In the genomic region with DNA sequence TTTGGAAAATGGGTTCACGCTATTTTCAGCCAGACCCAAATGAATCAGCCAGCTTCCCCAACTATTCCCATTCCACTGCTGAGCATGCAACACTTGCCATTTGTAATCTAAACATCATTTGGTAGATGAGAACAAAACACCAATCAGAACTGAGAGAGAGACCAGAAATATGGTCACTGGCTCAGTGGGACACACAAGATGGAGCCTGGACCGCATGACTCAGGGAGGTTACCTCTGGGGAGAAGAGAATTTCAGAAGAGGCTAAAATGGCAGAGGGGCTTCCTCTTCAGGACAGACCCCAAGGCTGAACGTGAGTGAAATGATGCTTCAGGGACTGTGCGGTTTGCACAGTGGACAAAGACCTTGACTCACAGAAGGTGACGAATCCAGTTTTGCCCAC, we compare ENCODE assay signal across 10 cellular contexts.
"Had no signal": no experiment of that assay in that cellular context is flagged by ENCODE, and none has a peak within 500 bp of the region (broad histone marks: within the 10 kb centered on the region; RNA-seq: fewer than 3 reads in every experiment).

No MANE protein-coding gene starts in this region.

- H3K9me3 ChIP-seq: HAP-1 had no signal

- DNase-seq: GM23248, GOT3, H7, HFFc6, KG1 had no signal

- ATAC-seq: HCT116, HepG2 had no signal

- H3K27ac Mint-ChIP-seq: HFFc6 had no signal

- H3K27ac ChIP-seq: GM23248, HL-60 had no signal

- H2AFZ ChIP-seq: GM23248 had no signal

- FAIRE-seq: HepG2 had no signal

- H3K36me3 Mint-ChIP-seq: IgD-negative memory B cell had no signal

- H3K4me3 ChIP-seq: GM23248, HAP-1 had no signal

- H3K36me3 ChIP-seq: HAP-1 had no signal

- H3K4me1 ChIP-seq: HAP-1 had no signal

- H3K4me3 Mint-ChIP-seq: HFFc6, IgD-negative memory B cell had no signal

- H3K9ac ChIP-seq: GM23248 had no signal

- H3K9me3 Mint-ChIP-seq: HFFc6 had no signal
